8 cellular contexts compared by ENCODE assay signal in the genomic region with DNA sequence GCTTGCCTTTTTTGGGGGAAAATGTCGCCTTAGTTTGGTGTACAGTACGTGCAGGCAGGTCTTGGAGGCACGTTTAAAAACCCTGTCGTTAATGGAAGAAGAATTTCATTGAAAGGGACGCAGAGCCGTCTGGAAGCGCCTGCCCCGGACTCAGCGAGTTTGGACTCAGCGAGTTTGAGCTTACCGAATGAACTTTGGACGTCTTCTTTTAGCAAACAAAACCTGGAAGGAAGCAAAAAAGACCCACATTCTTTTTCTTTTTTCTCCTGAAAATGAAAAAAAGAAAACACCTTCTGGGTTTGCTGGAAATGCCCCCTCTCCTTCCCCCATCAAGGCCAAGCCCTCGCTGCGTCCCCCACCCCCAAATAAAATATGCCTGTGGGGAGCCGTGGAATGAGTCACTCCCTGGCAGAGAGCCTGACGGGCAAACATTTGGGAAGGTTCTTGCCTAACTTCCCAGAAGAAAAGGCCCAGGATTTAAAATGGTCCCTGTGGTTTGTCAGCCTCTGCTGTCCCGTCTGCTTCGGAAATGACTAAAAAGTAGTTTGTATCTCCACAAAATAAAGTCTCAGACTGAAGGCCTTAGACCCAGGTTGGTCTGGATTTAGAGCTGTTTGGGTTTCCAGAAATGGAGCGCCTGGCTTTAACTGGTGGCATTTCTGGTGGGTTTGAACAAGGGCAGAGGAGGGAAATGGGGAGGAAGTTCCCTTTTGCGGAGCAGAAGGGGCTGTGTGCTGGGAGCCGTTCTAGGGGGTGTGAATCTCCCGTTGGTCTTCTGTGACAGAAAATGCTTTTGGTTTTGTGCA.
A peak's percentile ranks its signal among the peaks of the same experiment; 100 is the strongest.
DNase-seq lines count a peak whose midpoint lies in the region; ATAC-seq and TF ChIP-seq lines count a peak whose summit lies in the region.

No MANE protein-coding gene starts in this region.

- peak; percentile 25 for DNase-seq in DMS53 treated with DMSO at 0.1 percent for 48 hours (lab: John Stamatoyannopoulos, UW; ENCODE audit: unreplicated experiment)
- DNase-seq in LNCaP clone FGC (ENCODE audit: low read depth), result peak; percentile 71
- peak; percentile 95 for DNase-seq in astrocyte of the hippocampus (ENCODE audit: low read depth, low spot score)
- peak; percentile 77 for DNase-seq in islet precursor cell
- peak; percentile 69 for DNase-seq in smooth muscle cell of the brain vasculature (ENCODE audit: low read depth, low spot score)

- TF ChIP-seq CTCF in LNCaP clone FGC (IDR thresholded peaks at IDR 0.05; ENCODE audit: control insufficient read depth, extremely low read depth, insufficient read depth), result no peak

- H3K4me3 ChIP-seq in LNCaP clone FGC (ENCODE audit: low read depth, low read length), result peak overlapping the region; percentile 87

- ATAC-seq in HG03439 (IDR thresholded peaks at IDR 0.05; ENCODE audit: unreplicated experiment) (no peak), GM21786 (IDR thresholded peaks at IDR 0.05; ENCODE audit: unreplicated experiment) (no peak), HG03520 (IDR thresholded peaks at IDR 0.05; ENCODE audit: unreplicated experiment) (no peak)

Comparison
In these comparisons a context has a peak if more than half of its experiments do, and no peak if none do; other contexts are left out.
1. DNase-seq: peak in every context shown above with its lines; median percentile 95 in astrocyte of the hippocampus; 77 in islet precursor cell; 71 in LNCaP clone FGC; 69 in smooth muscle cell of the brain vasculature; 25 in DMS53 treated with DMSO at 0.1 percent for 48 hours.